ENCODE assay signal across 34 cellular contexts in genomic region chr9:103371152-103371551, GRCh38.
"Had no signal": no experiment of that assay in that cellular context is flagged by ENCODE, and none has a peak within 500 bp of the region (broad histone marks: within the 10 kb centered on the region; RNA-seq: fewer than 3 reads in every experiment).

No MANE protein-coding gene starts in this region.

- H3K27me3 ChIP-seq: MG63 had no signal

- H3K9me3 ChIP-seq: MG63 had no signal

- H3K36me3 ChIP-seq: MG63 had no signal

- DNase-seq: Karpas-422, Kasumi-1, MG63, MM.1S, MV-4-11, NCI-H1048, NCI-H1092, NCI-H1092 treated with DMSO at 0.1 percent for 48 hours, NCI-H1105, NCI-H1105 treated with DMSO at 0.1 percent for 48 hours, NCI-H1417 treated with DMSO at 0.1 percent for 48 hours, NCI-H146, NCI-H1694, NCI-H1694 treated with DMSO at 0.1 percent for 48 hours, NCI-H187, NCI-H187 treated with DMSO at 0.1 percent for 48 hours, NCI-H1930, NCI-H2029, NCI-H2029 treated with DMSO at 0.1 percent for 48 hours, NCI-H2081, NCI-H2081 treated with DMSO at 0.1 percent for 48 hours, NCI-H2107, NCI-H2171, NCI-H2171 treated with DMSO at 0.1 percent for 48 hours, NCI-H2227 treated with DMSO at 0.1 percent for 48 hours, NCI-H226, NCI-H345, NCI-H446, NCI-H446 treated with DMSO at 0.1 percent for 48 hours, NCI-H510A, NCI-H510A treated with DMSO at 0.1 percent for 48 hours, NCI-H524, NCI-H524 treated with DMSO at 0.1 percent for 48 hours, NCI-H526 had no signal

- H3K4me3 ChIP-seq: MG63 had no signal
